ENCODE assay signal across 30 cellular contexts in genomic region chr3:28971156-28971555, GRCh38.
"Had no signal": no experiment of that assay in that cellular context is flagged by ENCODE, and none has a peak within 500 bp of the region (broad histone marks: within the 10 kb centered on the region; RNA-seq: fewer than 3 reads in every experiment).

No MANE protein-coding gene starts in this region.

- H3K27me3 Mint-ChIP-seq: activated naive CD4-positive, alpha-beta T cell treated with anti-CD3 and anti-CD28 coated beads, Interleukin-2, amount 50 U/mL, for 24 hours; central memory CD8-positive, alpha-beta T cell had no signal

- H3K36me3 ChIP-seq: SJSA1 had no signal

- H3K4me1 Mint-ChIP-seq: activated naive CD4-positive, alpha-beta T cell treated with anti-CD3 and anti-CD28 coated beads, Interleukin-2, amount 50 U/mL, for 24 hours; brain; central memory CD8-positive, alpha-beta T cell; WTC11 had no signal

- H3K9me3 ChIP-seq: SJSA1 had no signal

- ATAC-seq: activated CD8-positive, alpha-beta T cell treated with anti-CD3 and anti-CD28 coated beads, Interleukin-2, amount 10 ng/mL, durations not matched to agents 7 days and 5 days; Panc1; SK-N-SH treated with all-trans-retinoic acid at 6 μM for 48 hours had no signal

- H3K4me3 Mint-ChIP-seq: activated CD8-positive, alpha-beta T cell treated with anti-CD3 and anti-CD28 coated beads, Interleukin-2, amount 10 ng/mL, durations not matched to agents 7 days and 5 days; activated naive CD4-positive, alpha-beta T cell treated with anti-CD3 and anti-CD28 coated beads, Interleukin-2, amount 50 U/mL, for 24 hours; brain; central memory CD8-positive, alpha-beta T cell; WTC11 had no signal

- FAIRE-seq: astrocyte had no signal

- H3K27ac ChIP-seq: SJSA1 had no signal

- H3K27me3 ChIP-seq: SJSA1 had no signal

- DNase-seq: activated CD4-positive, alpha-beta T cell treated with anti-CD3 and anti-CD28 coated beads for 48 hours; activated CD4-positive, alpha-beta T cell treated with anti-CD3 and anti-CD28 coated beads, Interleukin-2, amount 50 U/mL, for 4 hours; activated CD4-positive, CD25-positive, alpha-beta regulatory T cell treated with anti-CD3 and anti-CD28 coated beads, Interleukin-2, amount 50 U/mL, for 72 hours; activated CD8-positive, alpha-beta memory T cell treated with anti-CD3 and anti-CD28 coated beads, Interleukin-2, amount 50 U/mL, for 48 hours; activated CD8-positive, alpha-beta T cell treated with anti-CD3 and anti-CD28 coated beads, Interleukin-2, amount 10 ng/mL, durations not matched to agents 7 days and 5 days; activated naive CD4-positive, alpha-beta T cell; activated T-cell treated with anti-CD3 and anti-CD28 coated beads, Interleukin-2, amount 50 U/mL, for 1 hour; Kasumi-1; KBM-7; NCI-H1048; NCI-H1417; NCI-H1930; NCI-H2171; NCI-H2227 treated with DMSO at 0.1 percent for 48 hours; NCI-H446 treated with DMSO at 0.1 percent for 48 hours; NCI-H526 treated with DMSO at 0.1 percent for 48 hours; NK-92 treated with Interleukin-12 subunit alpha and Interleukin-12 subunit beta, amount 100 ng/mL, for 24 hours; OCI-M1; Right ventricle myocardium superior; RPMI8226; SW 1271; T-helper 9 cell had no signal

- H3K36me3 Mint-ChIP-seq: WTC11 had no signal

- H3K4me1 ChIP-seq: SJSA1 had no signal

- H3K4me3 ChIP-seq: SJSA1 had no signal

- H3K27ac Mint-ChIP-seq: activated CD8-positive, alpha-beta T cell treated with anti-CD3 and anti-CD28 coated beads, Interleukin-2, amount 10 ng/mL, durations not matched to agents 7 days and 5 days; activated naive CD4-positive, alpha-beta T cell treated with anti-CD3 and anti-CD28 coated beads, Interleukin-2, amount 50 U/mL, for 24 hours; brain; WTC11 had no signal
